In the genomic region with DNA sequence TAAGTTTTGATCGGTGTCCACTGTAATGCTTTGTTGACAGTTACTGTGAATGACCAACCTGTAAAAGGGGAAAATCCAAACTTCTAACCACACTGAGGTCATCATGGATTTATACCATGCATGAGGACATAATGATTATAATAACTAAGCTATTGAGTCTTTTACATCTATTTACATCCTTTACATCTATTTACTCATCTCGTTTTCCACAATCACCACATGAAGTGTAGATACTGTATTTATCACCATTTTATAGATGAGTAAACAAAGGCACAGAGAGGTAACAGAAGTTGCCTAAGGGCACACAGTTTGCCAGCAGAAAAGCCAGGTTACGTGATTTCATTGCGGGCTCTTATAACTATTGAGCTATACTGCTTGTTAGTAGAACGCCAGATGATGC, we compare ENCODE assay signal across 13 cellular contexts.
DNase-seq lines count a peak whose midpoint lies in the region; ATAC-seq and TF ChIP-seq lines count a peak whose summit lies in the region.
"Had no signal": no experiment of that assay in that cellular context is flagged by ENCODE, and none has a peak within 500 bp of the region (broad histone marks: within the 10 kb centered on the region; RNA-seq: fewer than 3 reads in every experiment).

No MANE protein-coding gene starts in this region.

- H3K9me3 ChIP-seq in parathyroid adenoma (ENCODE audit: control insufficient read depth, low read length), result no peaks in the 10 kb centered on the region

- DNase-seq in NCI-H524 treated with DMSO at 0.1 percent for 48 hours (lab: John Stamatoyannopoulos, UW) (peak; percentile 29), NCI-H524 (lab: John Stamatoyannopoulos, UW) (no peak), islet precursor cell (no peak)
- DNase-seq: activated T-cell treated with anti-CD3 and anti-CD28 coated beads, Interleukin-2, amount 50 U/mL, for 4 hours; foreskin fibroblast; NCI-H526 had no signal

- peak overlapping the region; percentile 81 for H2AFZ ChIP-seq in parathyroid adenoma

- H3K36me3 ChIP-seq in parathyroid adenoma (ENCODE audit: control insufficient read depth, insufficient read depth, low read length), result no peaks in the 10 kb centered on the region

- no peak overlapping the region for H3K4me2 ChIP-seq in parathyroid adenoma (ENCODE audit: low read length)

- no peaks in the 10 kb centered on the region for H3K27me3 ChIP-seq in parathyroid adenoma (ENCODE audit: control insufficient read depth, insufficient read depth, low read length)

- no peak overlapping the region for H3K9ac ChIP-seq in parathyroid adenoma

- no peak for TF ChIP-seq CTCF in VCaP (conservative IDR thresholded peaks at IDR 0.05)
- no peak for TF ChIP-seq CTCF in parathyroid adenoma (IDR thresholded peaks at IDR 0.05)

- H3K27ac ChIP-seq in VCaP, result peak overlapping the region; percentile 52
- H3K27ac ChIP-seq in parathyroid adenoma, result no peak overlapping the region
- H3K27ac ChIP-seq: coronary artery had no signal

- H3K4me3 ChIP-seq in parathyroid adenoma (ENCODE audit: low read depth, low read length), result no peak overlapping the region
- H3K4me3 ChIP-seq: lung had no signal

- peak; percentile 22 for ATAC-seq in HG03095 (IDR thresholded peaks at IDR 0.05; ENCODE audit: unreplicated experiment)
- no peak for ATAC-seq in GM21723 (IDR thresholded peaks at IDR 0.05; ENCODE audit: unreplicated experiment)
- no peak for ATAC-seq in GM18861 (IDR thresholded peaks at IDR 0.05; ENCODE audit: unreplicated experiment)
- ATAC-seq: activated T-cell treated with anti-CD3 and anti-CD28 coated beads, Interleukin-2, amount 50 U/mL, for 4 hours had no signal

- H3K4me1 ChIP-seq in parathyroid adenoma, result peaks cover 3% of the 10 kb centered on the region

- H3K79me2 ChIP-seq in parathyroid adenoma, result no peaks in the 10 kb centered on the region
